8 cellular contexts compared by ENCODE assay signal in the genomic region with DNA sequence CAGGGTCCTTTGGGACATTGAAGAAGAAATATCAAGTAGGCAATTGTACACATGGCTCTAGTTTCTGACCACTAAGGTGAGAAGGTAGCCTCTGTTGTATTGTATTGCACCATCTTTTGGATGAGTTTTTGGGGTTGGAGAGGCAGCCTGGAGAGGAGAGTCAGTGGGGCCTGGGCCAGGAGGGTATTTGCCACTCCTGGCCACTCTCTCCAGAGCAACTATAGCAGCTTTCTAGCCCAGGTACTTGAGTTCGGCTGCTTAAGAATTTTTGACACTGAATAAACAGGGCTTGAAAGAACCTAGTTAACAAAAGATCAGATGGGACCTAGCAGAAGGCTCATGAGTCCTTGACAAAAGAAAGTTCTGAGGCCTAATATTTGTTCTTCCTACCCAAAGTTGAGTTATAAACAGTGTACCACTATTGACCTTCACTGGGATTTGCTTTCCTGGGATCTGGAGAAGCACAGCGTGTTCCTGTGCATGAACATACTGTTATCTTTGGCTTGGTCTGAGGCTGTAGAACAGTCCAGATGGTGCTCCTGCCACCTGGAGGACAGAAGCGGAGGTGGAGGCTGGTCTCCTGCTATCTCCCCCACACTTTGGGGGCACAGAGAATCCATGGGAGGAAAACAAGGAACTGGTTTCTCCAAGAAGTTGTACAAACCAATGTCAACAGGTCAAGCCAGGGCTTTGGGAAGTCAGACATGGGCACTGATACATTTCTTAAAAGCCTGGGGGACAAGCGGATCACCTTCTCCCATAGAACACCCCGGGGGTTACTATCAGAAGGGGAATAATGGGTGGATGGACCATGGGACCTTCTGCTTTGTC.
DNase-seq lines count a peak whose midpoint lies in the region; ATAC-seq and TF ChIP-seq lines count a peak whose summit lies in the region.

No MANE protein-coding gene starts in this region.

- peak overlapping the region; percentile 65 to 75 for H3K27ac ChIP-seq in ascending aorta

- TF ChIP-seq CTCF in ascending aorta (IDR thresholded peaks at IDR 0.05) = peak; percentile 66 to 85 (median 70)

- ATAC-seq in HG02678 (IDR thresholded peaks at IDR 0.05; ENCODE audit: unreplicated experiment) = no peak
- no peak for ATAC-seq in GM19035 (IDR thresholded peaks at IDR 0.05; ENCODE audit: unreplicated experiment)
- ATAC-seq in HG03521 (IDR thresholded peaks at IDR 0.05; ENCODE audit: unreplicated experiment) = no peak

- no peaks in the 10 kb centered on the region for H3K9me3 Mint-ChIP-seq in activated CD4-positive, alpha-beta T cell treated with anti-CD3 and anti-CD28 coated beads, Interleukin-2, amount 10 ng/mL, durations not matched to agents 7 days and 5 days

- intact Hi-C loops in ascending aorta (cut with DNase I) = loop anchor here (1.0 to 5.0 kb wide), 5 partner anchors 110 to 284 kb away; a partner anchor contains a TSS

- no peak overlapping the region for H3K27ac Mint-ChIP-seq in activated CD4-positive, alpha-beta T cell treated with anti-CD3 and anti-CD28 coated beads, Interleukin-2, amount 10 ng/mL, durations not matched to agents 7 days and 5 days

- CTCF ChIA-PET in activated CD4-positive, alpha-beta T cell treated with anti-CD3 and anti-CD28 coated beads, Interleukin-2, amount 10 ng/mL, durations not matched to agents 7 days and 5 days (lab: Charles Lee) = interaction anchor here (1.2 kb wide), 1 partner anchor 15 kb away, joined by 3 read pairs; no protein-coding TSS in a partner anchor

- H3K36me3 Mint-ChIP-seq in activated CD4-positive, alpha-beta T cell treated with anti-CD3 and anti-CD28 coated beads, Interleukin-2, amount 10 ng/mL, durations not matched to agents 7 days and 5 days (ENCODE audit: low read depth) = no peaks in the 10 kb centered on the region

- no peaks in the 10 kb centered on the region for H3K9me3 ChIP-seq in ascending aorta

- H3K4me1 Mint-ChIP-seq in activated CD4-positive, alpha-beta T cell treated with anti-CD3 and anti-CD28 coated beads, Interleukin-2, amount 10 ng/mL, durations not matched to agents 7 days and 5 days = no peaks in the 10 kb centered on the region

- H3K36me3 ChIP-seq in ascending aorta = no peaks in the 10 kb centered on the region

- H3K27me3 ChIP-seq in ascending aorta = no peaks in the 10 kb centered on the region

- POLR2A ChIA-PET in activated CD4-positive, alpha-beta T cell treated with anti-CD3 and anti-CD28 coated beads, Interleukin-2, amount 10 ng/mL, durations not matched to agents 7 days and 5 days (lab: Charles Lee) = no interaction called here

- H3K4me3 Mint-ChIP-seq in activated CD4-positive, alpha-beta T cell treated with anti-CD3 and anti-CD28 coated beads, Interleukin-2, amount 10 ng/mL, durations not matched to agents 7 days and 5 days = no peak overlapping the region

- H3K4me1 ChIP-seq in ascending aorta = peaks cover 6 to 26% of the 10 kb centered on the region in 2 donors

- DNase-seq in 8988T = peak; percentile 49
- DNase-seq in HCEC 1CT = peak; percentile 20
- peak in 1 of 2 donors; percentile 78 for DNase-seq in ascending aorta (ENCODE audit: low spot score in 2 of 2)
- peak; percentile 59 for DNase-seq in islet precursor cell
- DNase-seq in activated CD4-positive, alpha-beta T cell treated with anti-CD3 and anti-CD28 coated beads, Interleukin-2, amount 10 ng/mL, durations not matched to agents 7 days and 5 days = no peak

- peaks cover 3% of the 10 kb centered on the region for H3K27me3 Mint-ChIP-seq in activated CD4-positive, alpha-beta T cell treated with anti-CD3 and anti-CD28 coated beads, Interleukin-2, amount 10 ng/mL, durations not matched to agents 7 days and 5 days

- no peak overlapping the region for H3K4me3 ChIP-seq in ascending aorta
